29 cellular contexts compared by ENCODE assay signal in the genomic region with DNA sequence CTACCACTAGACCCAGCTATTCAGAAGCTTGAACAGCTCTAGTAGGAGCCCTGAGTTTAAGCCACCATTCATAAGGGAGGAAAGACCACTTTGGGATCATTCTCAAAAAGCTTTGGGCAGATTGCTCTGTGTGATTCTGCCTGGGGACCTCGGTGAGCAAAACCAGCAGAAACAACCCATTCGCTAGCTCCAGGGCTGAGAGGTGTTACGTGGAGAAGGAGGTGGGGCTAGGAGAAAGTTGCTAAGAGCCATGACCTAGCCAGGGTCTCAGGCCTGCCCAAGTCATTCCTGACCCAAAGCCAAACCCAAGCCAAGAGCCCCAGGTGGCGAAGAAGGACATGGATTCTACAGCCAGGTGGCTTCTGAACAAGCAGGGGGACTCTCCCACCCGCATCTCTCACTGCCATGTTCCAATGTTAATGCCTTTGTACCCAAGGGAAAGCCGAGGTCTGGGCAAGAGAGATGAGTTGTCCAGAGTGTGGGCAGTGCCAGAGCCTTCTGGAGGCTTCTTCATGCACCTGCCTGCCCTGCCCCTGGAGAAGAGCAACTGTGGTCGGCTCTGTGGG. TPM values are rescaled to one million over a fixed set of nuclear protein-coding genes. Genes with fewer than 3 reads are reported as not detected.
DNase-seq lines count a peak whose midpoint lies in the region; ATAC-seq, FAIRE-seq and TF ChIP-seq lines count a peak whose summit lies in the region.
"Had no signal": no experiment of that assay in that cellular context is flagged by ENCODE, and none has a peak within 500 bp of the region (broad histone marks: within the 10 kb centered on the region; RNA-seq: fewer than 3 reads in every experiment).

No MANE protein-coding gene starts in this region.

- no peak overlapping the region for H3K9ac ChIP-seq in kidney (ENCODE audit: low read length in 2 of 2)
- H3K9ac ChIP-seq: BLaER1 treated with 17β-estradiol and CSF1 and Interleukin-3, amounts not matched to agents 10 nM and 100 nM had no signal

- H3K4me1 Mint-ChIP-seq in stimulated activated naive B cell treated with anti-CD40 and anti-IgM and Interleukin-4, amounts not matched to agents 10 μg/mL and 1 μg/mL and 100 μg/mL, for 72 hours = peaks cover 6 to 16% of the 10 kb centered on the region in 2 donors

- H3K27me3 Mint-ChIP-seq in stimulated activated naive B cell treated with anti-CD40 and anti-IgM and Interleukin-4, amounts not matched to agents 10 μg/mL and 1 μg/mL and 100 μg/mL, for 72 hours = peaks cover 72 to 89% of the 10 kb centered on the region in 2 donors

- DNase-seq in cardiac septum (ENCODE audit: low spot score) = peak; percentile 50
- no peak for DNase-seq in left ventricle myocardium inferior
- peak; percentile 35 for DNase-seq in cerebellar cortex (ENCODE audit: low spot score)
- DNase-seq in kidney = peak; percentile 20
- no peak for DNase-seq in stimulated activated naive B cell treated with anti-CD40 and anti-IgM and Interleukin-4, amounts not matched to agents 10 μg/mL and 1 μg/mL and 100 μg/mL, for 72 hours
- no peak for DNase-seq in OCI-M2 (lab: John Stamatoyannopoulos, UW; ENCODE audit: unreplicated experiment)
- DNase-seq: AML-193; CD4-positive, alpha-beta memory T cell; COR-L47; GDM1; H7; Kasumi-1; NCI-H1092 treated with DMSO at 0.1 percent for 48 hours; NCI-H1436; NCI-H187; NCI-H2081 treated with DMSO at 0.1 percent for 48 hours; NCI-H2171; NCI-H226; NCI-H510A; SIG-M5 had no signal

- no peaks in the 10 kb centered on the region for H3K9me3 Mint-ChIP-seq in stimulated activated naive B cell treated with anti-CD40 and anti-IgM and Interleukin-4, amounts not matched to agents 10 μg/mL and 1 μg/mL and 100 μg/mL, for 72 hours

- no peak for ATAC-seq in stimulated activated naive B cell treated with anti-CD40 and anti-IgM and Interleukin-4, amounts not matched to agents 10 μg/mL and 1 μg/mL and 100 μg/mL, for 72 hours (replicated peaks)
- ATAC-seq in GM21576 (IDR thresholded peaks at IDR 0.05; ENCODE audit: unreplicated experiment) = no peak
- ATAC-seq: A549, GM12878, K562, Panc1 had no signal

- intact Hi-C loops in cardiac septum (cut with DNase I) = no loop called here
- intact Hi-C loops in left ventricle myocardium inferior (cut with micrococcal nuclease) = no loop called here
- intact Hi-C loops in kidney (cut with DNase I) = loop anchor here (5.0 to 10.0 kb wide), 2 partner anchors 71 to 164 kb away; a partner anchor contains a TSS

- H3K4me3 ChIP-seq in left ventricle myocardium inferior (no peak overlapping the region), kidney (ENCODE audit: low read length in 2 of 2) (no peak overlapping the region)
- H3K4me3 ChIP-seq: A549; BLaER1 treated with 17β-estradiol and CSF1 and Interleukin-3, amounts not matched to agents 10 nM and 100 nM; GM12878; K562; SK-N-MC had no signal

- no peak for FAIRE-seq in kidney (lab: Jason Lieb, UNC)
- FAIRE-seq: A549, GM12878, K562 had no signal

- TF ChIP-seq CTCF in left ventricle myocardium inferior (IDR thresholded peaks at IDR 0.05; ENCODE audit: borderline replicate concordance) = no peak
- TF ChIP-seq CTCF in kidney (IDR thresholded peaks at IDR 0.05; ENCODE audit: borderline replicate concordance, extremely low read depth, insufficient read depth) = no peak

- H3K9me3 ChIP-seq in left ventricle myocardium inferior (replicated peaks) (no peaks in the 10 kb centered on the region), kidney (ENCODE audit: control insufficient read depth in 1 of 2, low read length in 2 of 2) (no peaks in the 10 kb centered on the region)
- H3K9me3 ChIP-seq: A549 had no signal

- no peak overlapping the region for H3K4me3 Mint-ChIP-seq in stimulated activated naive B cell treated with anti-CD40 and anti-IgM and Interleukin-4, amounts not matched to agents 10 μg/mL and 1 μg/mL and 100 μg/mL, for 72 hours

- peaks cover 20% of the 10 kb centered on the region for H3K4me1 ChIP-seq in left ventricle myocardium inferior
- no peaks in the 10 kb centered on the region for H3K4me1 ChIP-seq in kidney (ENCODE audit: control insufficient read depth in 1 of 2, insufficient read depth in 1 of 2, low read depth in 1 of 2, low read length in 2 of 2)

- H3K36me3 Mint-ChIP-seq in stimulated activated naive B cell treated with anti-CD40 and anti-IgM and Interleukin-4, amounts not matched to agents 10 μg/mL and 1 μg/mL and 100 μg/mL, for 72 hours = peaks cover 0 to 6% of the 10 kb centered on the region in 2 donors
- H3K36me3 Mint-ChIP-seq: CD4-positive, alpha-beta memory T cell had no signal

- peak overlapping the region; percentile 44 for H3K27ac Mint-ChIP-seq in stimulated activated naive B cell treated with anti-CD40 and anti-IgM and Interleukin-4, amounts not matched to agents 10 μg/mL and 1 μg/mL and 100 μg/mL, for 72 hours

- H3K27me3 ChIP-seq in left ventricle myocardium inferior (ENCODE audit: low read depth) = peaks cover 100% of the 10 kb centered on the region

- H3K36me3 ChIP-seq in left ventricle myocardium inferior (no peaks in the 10 kb centered on the region), kidney (ENCODE audit: control insufficient read depth in 1 of 2, insufficient read depth in 2 of 2, low read length in 2 of 2) (no peaks in the 10 kb centered on the region)
- H3K36me3 ChIP-seq: BLaER1 treated with 17β-estradiol and CSF1 and Interleukin-3, amounts not matched to agents 10 nM and 100 nM had no signal

- no peak overlapping the region for H3K27ac ChIP-seq in left ventricle myocardium inferior (replicated peaks)
- H3K27ac ChIP-seq in kidney (ENCODE audit: low read depth in 2 of 2, low read length in 2 of 2) = no peak overlapping the region
- H3K27ac ChIP-seq: A549; BLaER1 treated with 17β-estradiol and CSF1 and Interleukin-3, amounts not matched to agents 10 nM and 100 nM; SK-N-MC had no signal

RNA-seq across cellular contexts. Expression of a gene that starts 4.0 kb away (rescaled TPM):
- total RNA-seq in cardiac septum (not detected), left ventricle myocardium inferior (not detected), kidney (not detected)
- polyA plus RNA-seq in kidney (ENCODE audit: insufficient read depth, low read depth, low replicate concordance) = not detected
- total RNA-seq: CD4-positive, alpha-beta memory T cell; GM12878; H7; HT-29; K562; M059J had no signal
- polyA plus RNA-seq: A549; CD4-positive, alpha-beta memory T cell; GM12878; K562 had no signal

Comparison
In these comparisons a context has a peak if more than half of its experiments do, and no peak if none do; other contexts are left out.
1. DNase-seq: peak in cardiac septum (single experiment), cerebellar cortex (single experiment) and kidney (single experiment); none in left ventricle myocardium inferior (single experiment), stimulated activated naive B cell treated with anti-CD40 and anti-IgM and Interleukin-4, amounts not matched to agents 10 μg/mL and 1 μg/mL and 100 μg/mL, for 72 hours (single experiment) and OCI-M2 (single experiment).